6 cellular contexts compared by ENCODE assay signal in genomic region chr20:32930181-32930580, GRCh38.
"Had no signal": no experiment of that assay in that cellular context is flagged by ENCODE, and none has a peak within 500 bp of the region (broad histone marks: within the 10 kb centered on the region; RNA-seq: fewer than 3 reads in every experiment).

No MANE protein-coding gene starts in this region.

- H3K27me3 Mint-ChIP-seq: IgD-negative memory B cell had no signal

- H3K4me3 ChIP-seq: GM23248 had no signal

- H3K9ac ChIP-seq: GM23248 had no signal

- H3K4me3 Mint-ChIP-seq: IgD-negative memory B cell had no signal

- DNase-seq: GM23248, GOT3, H7, HCEC 1CT had no signal

- H3K4me1 Mint-ChIP-seq: IgD-negative memory B cell had no signal

- H2AFZ ChIP-seq: GM23248 had no signal

- H3K27ac ChIP-seq: GM23248 had no signal

- H3K36me3 Mint-ChIP-seq: IgD-negative memory B cell had no signal

- H3K27ac Mint-ChIP-seq: IgD-negative memory B cell had no signal

- FAIRE-seq: HTR-8/SVneo had no signal
